In the genomic region with DNA sequence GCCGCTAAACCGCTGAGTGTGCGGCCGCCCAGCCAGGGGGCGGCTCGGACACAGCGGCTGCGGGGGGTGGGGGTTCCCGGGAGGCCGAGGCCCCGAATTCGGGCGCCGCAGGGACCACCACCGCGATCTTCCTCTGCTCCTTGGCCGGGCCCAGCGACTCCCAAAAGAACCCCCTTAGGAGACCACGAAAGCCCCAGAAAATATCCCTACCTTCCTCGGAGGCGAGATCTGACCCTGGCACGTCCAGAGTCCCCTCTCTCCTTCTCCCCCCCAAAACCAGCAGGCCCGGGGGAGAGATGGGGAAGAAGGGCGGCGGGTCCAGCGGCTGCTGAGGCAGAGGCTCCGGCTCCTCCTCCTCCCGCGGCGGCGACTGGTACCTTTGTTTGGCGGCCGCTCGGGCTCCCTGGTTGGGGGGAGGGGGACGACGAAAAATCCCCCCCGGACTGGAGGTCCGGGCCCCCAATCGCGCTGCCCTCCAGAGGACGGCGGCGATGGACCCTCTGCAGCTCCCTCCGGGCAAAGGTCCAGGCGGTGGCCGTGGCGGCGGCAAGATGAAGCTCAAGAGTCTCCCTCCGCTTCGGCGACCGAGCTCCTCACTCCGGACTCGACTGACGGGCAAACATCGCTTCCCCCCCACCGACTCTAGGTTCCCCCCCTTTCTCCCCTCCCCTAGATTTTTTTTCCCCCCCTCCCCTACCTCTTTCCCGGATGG, we compare ENCODE assay signal across 8 cellular contexts. TPM values are rescaled to one million over a fixed set of nuclear protein-coding genes. Genes with fewer than 3 reads are reported as not detected.
A peak's percentile ranks its signal among the peaks of the same experiment; 100 is the strongest.
DNase-seq lines count a peak whose midpoint lies in the region; ATAC-seq and TF ChIP-seq lines count a peak whose summit lies in the region.

A gene with protein sequence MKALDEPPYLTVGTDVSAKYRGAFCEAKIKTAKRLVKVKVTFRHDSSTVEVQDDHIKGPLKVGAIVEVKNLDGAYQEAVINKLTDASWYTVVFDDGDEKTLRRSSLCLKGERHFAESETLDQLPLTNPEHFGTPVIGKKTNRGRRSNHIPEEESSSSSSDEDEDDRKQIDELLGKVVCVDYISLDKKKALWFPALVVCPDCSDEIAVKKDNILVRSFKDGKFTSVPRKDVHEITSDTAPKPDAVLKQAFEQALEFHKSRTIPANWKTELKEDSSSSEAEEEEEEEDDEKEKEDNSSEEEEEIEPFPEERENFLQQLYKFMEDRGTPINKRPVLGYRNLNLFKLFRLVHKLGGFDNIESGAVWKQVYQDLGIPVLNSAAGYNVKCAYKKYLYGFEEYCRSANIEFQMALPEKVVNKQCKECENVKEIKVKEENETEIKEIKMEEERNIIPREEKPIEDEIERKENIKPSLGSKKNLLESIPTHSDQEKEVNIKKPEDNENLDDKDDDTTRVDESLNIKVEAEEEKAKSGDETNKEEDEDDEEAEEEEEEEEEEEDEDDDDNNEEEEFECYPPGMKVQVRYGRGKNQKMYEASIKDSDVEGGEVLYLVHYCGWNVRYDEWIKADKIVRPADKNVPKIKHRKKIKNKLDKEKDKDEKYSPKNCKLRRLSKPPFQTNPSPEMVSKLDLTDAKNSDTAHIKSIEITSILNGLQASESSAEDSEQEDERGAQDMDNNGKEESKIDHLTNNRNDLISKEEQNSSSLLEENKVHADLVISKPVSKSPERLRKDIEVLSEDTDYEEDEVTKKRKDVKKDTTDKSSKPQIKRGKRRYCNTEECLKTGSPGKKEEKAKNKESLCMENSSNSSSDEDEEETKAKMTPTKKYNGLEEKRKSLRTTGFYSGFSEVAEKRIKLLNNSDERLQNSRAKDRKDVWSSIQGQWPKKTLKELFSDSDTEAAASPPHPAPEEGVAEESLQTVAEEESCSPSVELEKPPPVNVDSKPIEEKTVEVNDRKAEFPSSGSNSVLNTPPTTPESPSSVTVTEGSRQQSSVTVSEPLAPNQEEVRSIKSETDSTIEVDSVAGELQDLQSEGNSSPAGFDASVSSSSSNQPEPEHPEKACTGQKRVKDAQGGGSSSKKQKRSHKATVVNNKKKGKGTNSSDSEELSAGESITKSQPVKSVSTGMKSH (N-terminal part only) (minus strand): TSS at position 621 of the 712 bp plus-strand sequence. CDS start 1,260 bp downstream, outside the sequence.

- H3K4me1 ChIP-seq in Peyer's patch (peaks cover 0 to 53% (median 14%) of the 10 kb centered on the region in 4 donors), mammary epithelial cell (ENCODE audit: insufficient read depth, low read length) (peaks cover 24% of the 10 kb centered on the region)

- peak within 1 kb of the TSS; percentile 95 for H3K9ac ChIP-seq in mammary epithelial cell (ENCODE audit: insufficient read depth, low read length)

- peak; percentile 80 to 91 (median 82) for DNase-seq in Peyer's patch
- no peak for DNase-seq in mammary epithelial cell
- DNase-seq in left colon = peak in 1 of 2 donors; percentile 86
- peak; percentile 75 for DNase-seq in stimulated activated CD8-positive, alpha-beta memory T cell treated with anti-CD3 and anti-CD28 coated beads, Interleukin-4, amount 100 ng/mL, for 48 hours
- DNase-seq in NCI-H524 treated with DMSO at 0.1 percent for 48 hours (lab: John Stamatoyannopoulos, UW) = no peak

- H4K20me1 ChIP-seq in mammary epithelial cell (ENCODE audit: insufficient read depth, low read length) = no peaks in the 10 kb centered on the region

- H3K4me2 ChIP-seq in mammary epithelial cell (ENCODE audit: insufficient read depth, low read depth, low read length) = peak within 1 kb of the TSS; percentile 92

- TF ChIP-seq CTCF in 22Rv1 (IDR thresholded peaks at IDR 0.05) = no peak
- TF ChIP-seq CTCF in Peyer's patch (IDR thresholded peaks at IDR 0.05) = peak in 1 of 6 experiments; percentile 4
- TF ChIP-seq CTCF in mammary epithelial cell (conservative IDR thresholded peaks at IDR 0.05 in 1 of 2, IDR thresholded peaks at IDR 0.05 in 1 of 2; ENCODE audit: extremely low read depth in 1 of 2, insufficient read depth in 1 of 2, low read depth in 1 of 2, low read length in 2 of 2) = no peak

- peak within 1 kb of the TSS; percentile 92 for H2AFZ ChIP-seq in mammary epithelial cell (ENCODE audit: low read depth, low read length)

- H3K27ac ChIP-seq in 22Rv1 = peak within 1 kb of the TSS; percentile 97
- peak within 1 kb of the TSS; percentile 92 to 98 (median 95) for H3K27ac ChIP-seq in Peyer's patch
- H3K27ac ChIP-seq in mammary epithelial cell (ENCODE audit: insufficient read depth, low read depth, low read length) = peak within 1 kb of the TSS; percentile 90

- WGBS in mammary epithelial cell (ENCODE audit: low coverage, missing lambda C conversion rate) = 4% methylated on average over 11 of the region's 58 CpGs

- H3K36me3 ChIP-seq in Peyer's patch = no peaks in the 10 kb centered on the region
- H3K36me3 ChIP-seq in mammary epithelial cell (ENCODE audit: insufficient read depth, low read length) = no peaks in the 10 kb centered on the region

- dilution Hi-C loops in mammary epithelial cell (cut with HindIII; ENCODE audit: low sequenced_read_pairs) = no loop called here

- in situ Hi-C loops in mammary epithelial cell (cut with MboI; ENCODE audit: low sequenced_read_pairs in 2 of 2) = loop anchor here in 1 of 2 donors (5.0 kb wide), 1 partner anchor 90 kb away; no protein-coding TSS in a partner anchor

- intact Hi-C loops in mammary epithelial cell (cut with micrococcal nuclease) = loop anchor here (1.0 to 10.0 kb wide), 6 partner anchors 40 to 843 kb away; partner anchors contain the start of genes B3GALNT2, RBM34 and TBCE
- intact Hi-C loops in left colon (cut with DNase I, micrococcal nuclease) = no loop called here

- CTCF ChIA-PET in mammary epithelial cell (lab: Charles Lee; ENCODE audit: low non-redundant PET) = interaction anchor here (0.6 to 0.7 kb wide), 2 partner anchors 19 to 235 kb away, joined by 4 read pairs; no protein-coding TSS in a partner anchor

- H3K9me3 ChIP-seq in Peyer's patch (no peaks in the 10 kb centered on the region), mammary epithelial cell (replicated peaks; ENCODE audit: insufficient read depth, low read length) (no peaks in the 10 kb centered on the region)

- TSS peak; percentile 38 for BruUV-seq in mammary epithelial cell (replicated peaks; lab: Mats Ljungman, UMichigan)

- ATAC-seq in GM18502 (IDR thresholded peaks at IDR 0.05; ENCODE audit: poor library complexity, unreplicated experiment) = peak; percentile 15
- ATAC-seq in HG03025 (IDR thresholded peaks at IDR 0.05; ENCODE audit: low FRiP score, unreplicated experiment) = peak; percentile 20
- peak; percentile 25 for ATAC-seq in left colon

- peak; percentile 71 to 84 for TF ChIP-seq POLR2A in Peyer's patch (IDR thresholded peaks at IDR 0.05)

- H3K4me3 ChIP-seq in Peyer's patch = peak within 1 kb of the TSS; percentile 55 to 95 (median 84)
- peak within 1 kb of the TSS; percentile 77 to 96 (median 95) for H3K4me3 ChIP-seq in mammary epithelial cell (replicated peaks in 1 of 3; ENCODE audit: insufficient read depth in 1 of 3, low read depth in 2 of 3, low read length in 3 of 3)

- H3K27me3 ChIP-seq in Peyer's patch (no peaks in the 10 kb centered on the region), mammary epithelial cell (ENCODE audit: insufficient read depth, low read length) (no peaks in the 10 kb centered on the region)

- H3K79me2 ChIP-seq in mammary epithelial cell (ENCODE audit: insufficient read depth, low read length) = peaks cover 91% of the 10 kb centered on the region

RNA-seq across cellular contexts. Expression of the gene that starts here (rescaled TPM):
- total RNA-seq in Peyer's patch = 100 to 1,000 TPM in 1 of 4 donors, 10 to 100 TPM in 3; 27.0 to 172 (median 70.8) TPM
- 10 to 100 TPM; 20.5 to 24.6 TPM for total RNA-seq in mammary epithelial cell
- 4.9 TPM for polyA plus RNA-seq in mammary epithelial cell
- 121 TPM for polyA minus RNA-seq in mammary epithelial cell
- total RNA-seq in left colon = 10 to 100 TPM; 26.2 to 33.9 TPM

Comparison
In these comparisons a context has a peak if more than half of its experiments do, and no peak if none do; other contexts are left out.
1. DNase-seq: peak in Peyer's patch (3 of 3) and stimulated activated CD8-positive, alpha-beta memory T cell treated with anti-CD3 and anti-CD28 coated beads, Interleukin-4, amount 100 ng/mL, for 48 hours (single experiment); none in mammary epithelial cell (single experiment) and NCI-H524 treated with DMSO at 0.1 percent for 48 hours (single experiment).
2. Peak in every context shown above with its lines, with median percentiles within 50 percentile points of each other: H3K27ac ChIP-seq and ATAC-seq.